Comparison of ENCODE assay signal across 21 cellular contexts in the genomic region with DNA sequence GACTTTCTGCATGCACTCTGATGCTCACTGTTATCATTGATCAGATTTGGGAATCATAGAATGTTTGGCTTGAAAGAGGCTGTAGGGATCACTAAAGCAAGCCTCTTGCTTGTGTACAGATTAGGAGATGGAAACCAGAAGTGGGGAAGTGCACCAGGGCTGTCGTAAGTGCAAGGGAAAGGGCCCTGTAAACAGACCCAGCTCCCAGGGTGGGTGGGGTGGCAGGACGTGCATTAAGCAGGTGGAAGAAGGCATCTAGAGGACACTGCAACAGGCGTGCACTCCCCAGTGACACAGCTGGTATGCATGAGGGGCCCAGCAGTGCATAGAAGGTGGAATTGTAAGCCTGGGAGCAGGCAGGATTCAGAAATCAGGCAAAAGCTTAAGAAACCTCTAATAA. TPM values are rescaled to one million over a fixed set of nuclear protein-coding genes. Genes with fewer than 3 reads are reported as not detected.
A peak's percentile ranks its signal among the peaks of the same experiment; 100 is the strongest.
DNase-seq lines count a peak whose midpoint lies in the region; ATAC-seq and TF ChIP-seq lines count a peak whose summit lies in the region.
"Had no signal": no experiment of that assay in that cellular context is flagged by ENCODE, and none has a peak within 500 bp of the region (broad histone marks: within the 10 kb centered on the region; RNA-seq: fewer than 3 reads in every experiment).

No MANE protein-coding gene starts in this region.

- H3K36me3 ChIP-seq in left ventricle myocardium inferior, result no peaks in the 10 kb centered on the region
- no peaks in the 10 kb centered on the region for H3K36me3 ChIP-seq in thyroid gland
- no peaks in the 10 kb centered on the region for H3K36me3 ChIP-seq in CD8-positive, alpha-beta memory T cell (ENCODE audit: insufficient read depth, low read length)
- H3K36me3 ChIP-seq: BLaER1 treated with 17β-estradiol and CSF1 and Interleukin-3, amounts not matched to agents 10 nM and 100 nM had no signal

- H3K4me3 Mint-ChIP-seq in CD8-positive, alpha-beta memory T cell, result no peak overlapping the region
- H3K4me3 Mint-ChIP-seq: CD8-positive, alpha-beta T cell had no signal

- no peaks in the 10 kb centered on the region for H3K36me3 Mint-ChIP-seq in CD8-positive, alpha-beta memory T cell
- H3K36me3 Mint-ChIP-seq: CD8-positive, alpha-beta T cell had no signal

- H3K4me1 ChIP-seq in left ventricle myocardium inferior (peaks cover 28% of the 10 kb centered on the region), right cardiac atrium (ENCODE audit: control insufficient read depth, insufficient read depth, low read length) (peaks cover 8% of the 10 kb centered on the region), thyroid gland (peaks cover 25 to 35% of the 10 kb centered on the region in 2 donors)
- no peaks in the 10 kb centered on the region for H3K4me1 ChIP-seq in CD8-positive, alpha-beta memory T cell (ENCODE audit: insufficient read depth, low read length)

- intact Hi-C loops in left ventricle myocardium inferior (cut with micrococcal nuclease), result no loop called here
- intact Hi-C loops in right cardiac atrium (cut with DNase I), result no loop called here
- intact Hi-C loops in thyroid gland (cut with DNase I), result no loop called here

- TF ChIP-seq CTCF in left ventricle myocardium inferior (IDR thresholded peaks at IDR 0.05; ENCODE audit: borderline replicate concordance) (no peak), thyroid gland (IDR thresholded peaks at IDR 0.05) (no peak), GM13976 (IDR thresholded peaks at IDR 0.05; ENCODE audit: borderline replicate concordance, control extremely low read depth, extremely low read depth, insufficient read depth, missing control alignments) (no peak)

- WGBS in right cardiac atrium, result 53% methylated on average over 3 of the region's 3 CpGs
- 44 to 50% methylated on average over 3 of the region's 3 CpGs for WGBS in thyroid gland, 2 donors

- H3K9me3 ChIP-seq in left ventricle myocardium inferior (replicated peaks) (peaks cover 4% of the 10 kb centered on the region), right cardiac atrium (ENCODE audit: control insufficient read depth, low read length) (no peaks in the 10 kb centered on the region), thyroid gland (no peaks in the 10 kb centered on the region)
- no peaks in the 10 kb centered on the region for H3K9me3 ChIP-seq in CD8-positive, alpha-beta memory T cell (ENCODE audit: low read length)

- no peak for ATAC-seq in right cardiac atrium
- ATAC-seq: CD8-positive, alpha-beta T cell had no signal

- no peak overlapping the region for H3K27ac Mint-ChIP-seq in CD8-positive, alpha-beta memory T cell
- H3K27ac Mint-ChIP-seq: CD8-positive, alpha-beta T cell had no signal

- H3K9me3 Mint-ChIP-seq in CD8-positive, alpha-beta memory T cell, result peaks cover 0 to 3% (median 0%) of the 10 kb centered on the region in 5 donors
- H3K9me3 Mint-ChIP-seq: CD8-positive, alpha-beta T cell had no signal

- H3K4me1 Mint-ChIP-seq in CD8-positive, alpha-beta memory T cell, result no peaks in the 10 kb centered on the region

- H3K27me3 ChIP-seq in left ventricle myocardium inferior (ENCODE audit: low read depth) (no peaks in the 10 kb centered on the region), right cardiac atrium (ENCODE audit: control insufficient read depth, insufficient read depth) (no peaks in the 10 kb centered on the region), thyroid gland (no peaks in the 10 kb centered on the region)
- H3K27me3 ChIP-seq in CD8-positive, alpha-beta memory T cell (ENCODE audit: insufficient read depth, low read length, poor library complexity, severe bottlenecking), result no peaks in the 10 kb centered on the region

- TF ChIP-seq POLR2A in thyroid gland (IDR thresholded peaks at IDR 0.05), result no peak

- CTCF ChIA-PET in CD8-positive, alpha-beta memory T cell (lab: Charles Lee), result no interaction called here

- no peak overlapping the region for H3K4me3 ChIP-seq in left ventricle myocardium inferior
- no peak overlapping the region for H3K4me3 ChIP-seq in right cardiac atrium (ENCODE audit: low read length)
- no peak overlapping the region for H3K4me3 ChIP-seq in thyroid gland (replicated peaks in 1 of 3)
- no peak overlapping the region for H3K4me3 ChIP-seq in CD8-positive, alpha-beta memory T cell (ENCODE audit: low read length)
- H3K4me3 ChIP-seq: BLaER1 treated with 17β-estradiol and CSF1 and Interleukin-3, amounts not matched to agents 10 nM and 100 nM had no signal

- DNase-seq in left ventricle myocardium inferior (no peak), right cardiac atrium (no peak), NCI-H187 treated with DMSO at 0.1 percent for 48 hours (lab: John Stamatoyannopoulos, UW) (peak; percentile 49), thyroid gland (no peak), hippocampal formation (lab: John Stamatoyannopoulos, UW) (no peak), GM13976 (ENCODE audit: low spot score) (no peak)
- DNase-seq in CD8-positive, alpha-beta memory T cell, result no peak
- DNase-seq: CD8-positive, alpha-beta T cell; DND-41; Karpas-422; NCI-H1417 treated with DMSO at 0.1 percent for 48 hours; NCI-H2081; NCI-H510A; NCI-H748 treated with DMSO at 0.1 percent for 48 hours; SIG-M5 had no signal

- in situ Hi-C loops in GM13976 (cut with MboI; ENCODE audit: low sequenced_read_pairs, unreplicated experiment), result no loop called here

- POLR2A ChIA-PET in CD8-positive, alpha-beta memory T cell (lab: Charles Lee), result no interaction called here

- H3K27me3 Mint-ChIP-seq in CD8-positive, alpha-beta memory T cell, result peaks cover 0 to 3% of the 10 kb centered on the region in 2 donors

- H3K27ac ChIP-seq in left ventricle myocardium inferior (replicated peaks) (peak overlapping the region; percentile 79), right cardiac atrium (ENCODE audit: low read length) (no peak overlapping the region), cingulate gyrus (ENCODE audit: low read depth, low read length) (peak overlapping the region; percentile 88), thyroid gland (peak overlapping the region; percentile 74 to 81 (median 75))
- no peak overlapping the region for H3K27ac ChIP-seq in CD8-positive, alpha-beta memory T cell (ENCODE audit: low read depth, low read length)
- H3K27ac ChIP-seq: BLaER1 treated with 17β-estradiol and CSF1 and Interleukin-3, amounts not matched to agents 10 nM and 100 nM; HL-60 had no signal

RNA-seq across cellular contexts. Expression of a gene that starts 58.0 kb away (rescaled TPM):
- not detected for total RNA-seq in left ventricle myocardium inferior
- under 1 TPM in 1 of 4 donors, not detected in 3; 0.06 TPM for total RNA-seq in right cardiac atrium
- 0.05 TPM for polyA plus RNA-seq in right cardiac atrium
- total RNA-seq in thyroid gland, result under 1 TPM in 3 of 4 donors, not detected in 1; 0.11 to 0.34 (median 0.13) TPM
- total RNA-seq in CD8-positive, alpha-beta memory T cell, result not detected
- not detected for polyA plus RNA-seq in CD8-positive, alpha-beta memory T cell
- total RNA-seq: A673; CD8-positive, alpha-beta T cell; HT1080; MCF 10A had no signal

Comparison
In these comparisons a context has a peak if more than half of its experiments do, and no peak if none do; other contexts are left out.
1. H3K27ac ChIP-seq: peak in left ventricle myocardium inferior (single experiment), cingulate gyrus (single experiment) and thyroid gland (3 of 3); none in right cardiac atrium (single experiment) and CD8-positive, alpha-beta memory T cell (single experiment).